Comparison of ENCODE assay signal across 25 cellular contexts in the genomic region with DNA sequence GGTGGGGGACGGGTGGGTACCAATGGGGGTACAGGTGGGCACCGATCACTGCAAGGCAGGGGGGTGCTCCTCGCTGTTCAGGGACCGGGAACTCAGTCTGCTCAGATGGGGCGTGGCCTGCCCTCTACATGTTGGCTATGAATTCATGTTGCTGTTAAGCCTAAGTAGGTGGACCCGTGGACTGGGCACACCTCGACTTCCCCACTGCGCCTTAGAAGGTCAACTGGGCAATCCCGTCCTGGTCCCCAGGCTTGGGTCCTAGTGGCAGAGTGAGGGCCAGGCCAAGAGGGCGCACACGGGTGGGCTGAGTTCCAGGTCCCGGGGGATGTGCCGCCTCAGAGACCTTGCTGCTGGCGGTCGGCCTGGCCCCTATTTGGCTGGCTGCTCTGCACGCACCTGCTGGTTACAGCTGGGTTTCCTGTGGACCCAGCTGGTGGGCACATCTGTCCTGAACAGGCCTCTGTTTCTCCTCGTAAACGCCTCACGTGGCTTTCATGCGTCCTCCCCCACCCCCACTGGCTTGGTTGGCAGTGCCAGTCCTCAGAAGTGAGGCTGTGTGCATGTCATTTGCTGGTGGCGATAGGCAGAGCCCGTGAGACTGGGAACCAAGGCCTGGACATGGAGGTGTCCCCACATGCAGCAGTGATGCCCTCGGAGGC. TPM values are rescaled to one million over a fixed set of nuclear protein-coding genes. Genes with fewer than 3 reads are reported as not detected.
DNase-seq lines count a peak whose midpoint lies in the region; ATAC-seq, FAIRE-seq and TF ChIP-seq lines count a peak whose summit lies in the region.
"Had no signal": no experiment of that assay in that cellular context is flagged by ENCODE, and none has a peak within 500 bp of the region (broad histone marks: within the 10 kb centered on the region; RNA-seq: fewer than 3 reads in every experiment).

No MANE protein-coding gene starts in this region.

- no peaks in the 10 kb centered on the region for H3K27me3 ChIP-seq in right cardiac atrium (ENCODE audit: control insufficient read depth, insufficient read depth)
- H3K27me3 ChIP-seq in heart right ventricle, result no peaks in the 10 kb centered on the region
- no peaks in the 10 kb centered on the region for H3K27me3 ChIP-seq in H7 (ENCODE audit: control insufficient read depth, insufficient read depth, low read length)
- H3K27me3 ChIP-seq in GM12878 (replicated peaks in 1 of 2; ENCODE audit: control insufficient read depth in 2 of 2, insufficient read depth in 2 of 2, low read length in 1 of 2), result no peaks in the 10 kb centered on the region
- no peaks in the 10 kb centered on the region for H3K27me3 ChIP-seq in ovary
- H3K27me3 ChIP-seq in tibial artery, result no peaks in the 10 kb centered on the region
- H3K27me3 ChIP-seq: MG63 had no signal

- no peaks in the 10 kb centered on the region for H3K4me1 ChIP-seq in right cardiac atrium (ENCODE audit: control insufficient read depth, insufficient read depth, low read length)
- H3K4me1 ChIP-seq in heart right ventricle, result no peaks in the 10 kb centered on the region
- no peaks in the 10 kb centered on the region for H3K4me1 ChIP-seq in GM12878 (ENCODE audit: control insufficient read depth, insufficient read depth, low read length)
- no peaks in the 10 kb centered on the region for H3K4me1 ChIP-seq in ovary (ENCODE audit: insufficient read depth)
- no peaks in the 10 kb centered on the region for H3K4me1 ChIP-seq in tibial artery

- no TSS peak for BruUV-seq in GM12878 (replicated peaks; lab: Mats Ljungman, UMichigan)

- H3K27ac ChIP-seq in right cardiac atrium (ENCODE audit: low read length) (no peak overlapping the region), heart right ventricle (no peak overlapping the region), GM12878 (ENCODE audit: control insufficient read depth, insufficient read depth) (no peak overlapping the region), ovary (no peak overlapping the region), tibial artery (no peak overlapping the region)
- H3K27ac ChIP-seq: GM23248 had no signal

- H3K4me2 ChIP-seq in GM12878 (ENCODE audit: control insufficient read depth, insufficient read depth), result no peak overlapping the region

- POLR2A ChIA-PET in GM12878 (lab: Charles Lee), result no interaction called here

- H3K9ac ChIP-seq in GM12878 (ENCODE audit: control insufficient read depth, insufficient read depth, low read length), result no peak overlapping the region
- H3K9ac ChIP-seq: GM23248 had no signal

- H3K4me3 ChIP-seq in right cardiac atrium (ENCODE audit: low read length) (no peak overlapping the region), heart right ventricle (no peak overlapping the region), H7 (ENCODE audit: insufficient read depth, low read depth, low read length) (no peak overlapping the region), GM12878 (no peak overlapping the region), ovary (no peak overlapping the region), tibial artery (no peak overlapping the region)
- H3K4me3 ChIP-seq: GM23248, MG63 had no signal

- in situ Hi-C loops in GM12878 (cut with MboI), result no loop called here

- WGBS in right cardiac atrium, result 95% methylated on average over 23 of the region's 23 CpGs
- 97 to 98% methylated on average over 23 of the region's 23 CpGs for WGBS in heart right ventricle, 2 donors
- WGBS in GM12878 (ENCODE audit: insufficient coverage, insufficient replicate concordance, low lambda C conversion rate, missing lambda C conversion rate), result 82% methylated on average over 21 of the region's 23 CpGs
- 89 to 94% (median 90%) methylated on average over 22 to 23 of the region's 23 CpGs for WGBS in ovary, 3 donors

- intact Hi-C loops in right cardiac atrium (cut with DNase I), result no loop called here
- intact Hi-C loops in heart right ventricle (cut with DNase I), result no loop called here
- intact Hi-C loops in GM12878 (cut with micrococcal nuclease; ENCODE audit: unreplicated experiment), result no loop called here
- intact Hi-C loops in ovary (cut with DNase I), result no loop called here
- intact Hi-C loops in tibial artery (cut with DNase I; ENCODE audit: low total_unique reads), result no loop called here

- SMC1A ChIA-PET in GM12878 (lab: Charles Lee; ENCODE audit: uncharacterized antibody, unreplicated experiment), result no interaction called here

- TF ChIP-seq EP300 in GM12878 (IDR thresholded peaks at IDR 0.05; ENCODE audit: borderline replicate concordance in 1 of 2, control insufficient read depth in 1 of 2, low read depth in 2 of 2, low read length in 2 of 2) (no peak), ovary (IDR thresholded peaks at IDR 0.05) (no peak)

- no peak for TF ChIP-seq RAD21 in GM12878 (IDR thresholded peaks at IDR 0.05; ENCODE audit: insufficient read depth, low read depth, low read length)

- DNase-seq in right cardiac atrium, result peak in 2 of 3 donors; percentile 24 to 49
- DNase-seq in heart right ventricle, result no peak
- DNase-seq in H7, result peak; percentile 50
- DNase-seq in GM12878 (ENCODE audit: low read depth, low spot score), result no peak
- no peak for DNase-seq in ovary
- no peak for DNase-seq in tibial artery
- no peak for DNase-seq in NCI-H2227 treated with DMSO at 0.1 percent for 48 hours (lab: John Stamatoyannopoulos, UW)
- DNase-seq: AML-193; CD8-positive, alpha-beta memory T cell; DND-41; GM23248; H9; HFFc6; KG1; MG63; NCI-H1417; NCI-H1694 treated with DMSO at 0.1 percent for 48 hours; NCI-H2081 treated with DMSO at 0.1 percent for 48 hours; NCI-H2171; NCI-H345; NCI-H510A treated with DMSO at 0.1 percent for 48 hours; NK-92 treated with Interleukin-12 subunit alpha and Interleukin-12 subunit beta, amount 100 ng/mL, for 24 hours; PC-3; SHP77 had no signal

- H3K9me3 ChIP-seq in right cardiac atrium (ENCODE audit: control insufficient read depth, low read length) (no peaks in the 10 kb centered on the region), heart right ventricle (no peaks in the 10 kb centered on the region), GM12878 (replicated peaks; ENCODE audit: control insufficient read depth, insufficient read depth, low read length) (no peaks in the 10 kb centered on the region; the same call in 2 of the 3 replicates), ovary (no peaks in the 10 kb centered on the region), tibial artery (no peaks in the 10 kb centered on the region)
- H3K9me3 ChIP-seq: MG63 had no signal

- ATAC-seq in right cardiac atrium, result no peak
- no peak for ATAC-seq in heart right ventricle
- ATAC-seq in GM12878, result no peak
- ATAC-seq: PC-3 had no signal

- 0 out of 2 replicates have a peak, but pooled peaks have one; percentile 25 for TF ChIP-seq POLR2A in GM12878 (IDR thresholded peaks at IDR 0.05; ENCODE audit: low read depth, low read length)
- TF ChIP-seq POLR2A in ovary (IDR thresholded peaks at IDR 0.05), result no peak

- CTCF ChIA-PET in GM12878 (lab: Yijun Ruan, JAX), result no interaction called here

- RAD21 ChIA-PET in GM12878 (lab: Charles Lee; ENCODE audit: unreplicated experiment), result no interaction called here

- TF ChIP-seq CTCF in heart right ventricle (IDR thresholded peaks at IDR 0.05) (no peak), GM12878 (IDR thresholded peaks at IDR 0.05 in 2 of 3, conservative IDR thresholded peaks at IDR 0.05 in 1 of 3; ENCODE audit: control insufficient read depth in 2 of 3, extremely low read depth in 1 of 3, insufficient read depth in 1 of 3, low read depth in 3 of 3, low read length in 3 of 3) (no peak), ovary (IDR thresholded peaks at IDR 0.05) (no peak), tibial artery (IDR thresholded peaks at IDR 0.05) (no peak)

- H3K79me2 ChIP-seq in GM12878 (ENCODE audit: control insufficient read depth, insufficient read depth, low read length), result no peaks in the 10 kb centered on the region

- H4K20me1 ChIP-seq in GM12878 (ENCODE audit: control insufficient read depth, insufficient read depth), result no peaks in the 10 kb centered on the region

- no peak for FAIRE-seq in GM12878 (lab: Jason Lieb, UNC)
- FAIRE-seq: GM18507 had no signal

- H3K36me3 ChIP-seq in heart right ventricle (peaks cover 0 to 82% (median 21%) of the 10 kb centered on the region in 9 donors), H7 (replicated peaks; ENCODE audit: control insufficient read depth, insufficient read depth, low read length) (peaks cover 24% of the 10 kb centered on the region), GM12878 (ENCODE audit: control insufficient read depth in 2 of 2, insufficient read depth in 2 of 2, low read length in 1 of 2) (peaks cover 28 to 57% of the 10 kb centered on the region in 2 experiments), ovary (no peaks in the 10 kb centered on the region), tibial artery (peaks cover 4 to 98% (median 68%) of the 10 kb centered on the region in 3 donors)

- H2AFZ ChIP-seq in GM12878 (ENCODE audit: control insufficient read depth, low read depth, low read length), result no peak overlapping the region
- H2AFZ ChIP-seq: GM23248 had no signal

RNA-seq across cellular contexts. Expression of a gene that starts 13.5 kb away (rescaled TPM):
- 1 to 10 TPM; 4.7 to 6.7 (median 6.3) TPM for total RNA-seq in right cardiac atrium
- 4.7 TPM for polyA plus RNA-seq in right cardiac atrium
- total RNA-seq in heart right ventricle, result 1 to 10 TPM; 3.1 to 5.6 (median 4.7) TPM
- 1 to 10 TPM in 1 of 2 donors, under 1 TPM in 1; 0.94 to 6.7 TPM for polyA plus RNA-seq in heart right ventricle
- 5.3 and 6.8 TPM in 2 replicates for total RNA-seq in H7 (2014; rRNA removed; shearing (Covaris generic))
- total RNA-seq in GM12878 (2013; cell fraction: nucleolus; rRNA removed), result 7.0 and 7.1 TPM in 2 replicates
- 1.7 and 2.1 TPM in 2 replicates for total RNA-seq in GM12878 (2014; rRNA removed)
- total RNA-seq in GM12878 (2014; rRNA removed; fragmentation: Illumina TruSeq; extraction: Trizol), result 1.5 and 1.8 TPM in 2 replicates
- total RNA-seq in GM12878 (2021), result 1.7 TPM in 2 replicates
- 0.98 TPM for polyA plus RNA-seq in GM12878 (2011; ENCODE audit: low read depth)
- polyA plus RNA-seq in GM12878 (2011; rRNA removed), result 1.3 and 1.7 TPM in 2 replicates
- polyA plus RNA-seq in GM12878 (2011; cell fraction: cytosol; rRNA removed), result 1.1 and 1.2 TPM in 2 replicates
- 1.1 TPM in 2 replicates for polyA plus RNA-seq in GM12878 (2011; cell fraction: nucleus; rRNA removed)
- polyA plus RNA-seq in GM12878 (2012), result 1.1 and 1.4 TPM in 2 replicates
- 1.2 and 1.4 TPM in 2 replicates for polyA plus RNA-seq in GM12878 (2014; fragmentation: Illumina TruSeq; extraction: Trizol)
- under 1 TPM; 0.19 to 0.38 TPM for polyA plus RNA-seq in GM12878 (2014; fragmentation: Nextera tagmentation; extraction: Ambion mirVana)
- polyA plus RNA-seq in GM12878 (2014; rRNA removed), result 0.96 and 1.3 TPM in 2 replicates
- 1 to 10 TPM; 1.2 to 1.4 TPM for polyA plus RNA-seq in GM12878 (2016; fragmentation: Nextera tagmentation; extraction: Ambion mirVana)
- 1.3 and 1.6 TPM in 2 replicates for polyA minus RNA-seq in GM12878 (2011; rRNA and poly(A)+ RNA removed)
- polyA minus RNA-seq in GM12878 (2011; cell fraction: cytosol; rRNA and poly(A)+ RNA removed), result 0.94 and 1.6 TPM in 2 replicates
- 0.48 and 0.77 TPM in 2 replicates for polyA minus RNA-seq in GM12878 (2011; cell fraction: nucleus; rRNA and poly(A)+ RNA removed)
- total RNA-seq in ovary, result 10 to 100 TPM in 1 of 7 donors, 1 to 10 TPM in 6; 4.9 to 10.5 (median 7.6) TPM
- polyA plus RNA-seq in ovary, result 1 to 10 TPM; 5.7 to 6.9 TPM

RNA-seq across cellular contexts. Expression of a gene that starts 20.8 kb away (rescaled TPM):
- 10 to 100 TPM; 41.4 to 69.4 (median 54.1) TPM for total RNA-seq in right cardiac atrium
- 64.0 TPM for polyA plus RNA-seq in right cardiac atrium
- 10 to 100 TPM; 37.5 to 72.5 (median 41.2) TPM for total RNA-seq in heart right ventricle
- polyA plus RNA-seq in heart right ventricle, result 10 to 100 TPM; 84.1 to 85.3 TPM
- 206 and 287 TPM in 2 replicates for total RNA-seq in H7 (2014; rRNA removed; shearing (Covaris generic))
- 230 and 309 TPM in 2 replicates for total RNA-seq in GM12878 (2013; cell fraction: nucleolus; rRNA removed)
- 260 and 270 TPM in 2 replicates for total RNA-seq in GM12878 (2014; rRNA removed)
- 75.9 and 77.5 TPM in 2 replicates for total RNA-seq in GM12878 (2014; rRNA removed; fragmentation: Illumina TruSeq; extraction: Trizol)
- total RNA-seq in GM12878 (2021), result 217 and 220 TPM in 2 replicates
- polyA plus RNA-seq in GM12878 (2011; ENCODE audit: low read depth), result 25.4 TPM
- 72.8 and 137 TPM in 2 replicates for polyA plus RNA-seq in GM12878 (2011; rRNA removed)
- 144 and 196 TPM in 2 replicates for polyA plus RNA-seq in GM12878 (2011; cell fraction: cytosol; rRNA removed)
- polyA plus RNA-seq in GM12878 (2011; cell fraction: nucleus; rRNA removed), result 439 and 527 TPM in 2 replicates
- 116 and 134 TPM in 2 replicates for polyA plus RNA-seq in GM12878 (2012)
- 36.0 and 76.8 TPM in 2 replicates for polyA plus RNA-seq in GM12878 (2014; fragmentation: Illumina TruSeq; extraction: Trizol)
- 1 to 10 TPM; 1.9 to 3.8 TPM for polyA plus RNA-seq in GM12878 (2014; fragmentation: Nextera tagmentation; extraction: Ambion mirVana)
- polyA plus RNA-seq in GM12878 (2014; rRNA removed), result 200 and 240 TPM in 2 replicates
- 100 to 1,000 TPM; 220 to 241 TPM for polyA plus RNA-seq in GM12878 (2016; fragmentation: Nextera tagmentation; extraction: Ambion mirVana)
- 97.9 and 180 TPM in 2 replicates for polyA minus RNA-seq in GM12878 (2011; rRNA and poly(A)+ RNA removed)
- 59.6 and 71.5 TPM in 2 replicates for polyA minus RNA-seq in GM12878 (2011; cell fraction: cytosol; rRNA and poly(A)+ RNA removed)
- 43.6 and 46.6 TPM in 2 replicates for polyA minus RNA-seq in GM12878 (2011; cell fraction: nucleus; rRNA and poly(A)+ RNA removed)
- 10 to 100 TPM; 26.2 to 54.7 (median 39.5) TPM for total RNA-seq in ovary
- 10 to 100 TPM; 11.3 to 44.3 TPM for polyA plus RNA-seq in ovary

RNA-seq across cellular contexts. Expression of a gene that starts 23.0 kb away (rescaled TPM):
- total RNA-seq in right cardiac atrium (10 to 100 TPM; 53.6 to 84.2 (median 64.6) TPM), heart right ventricle (10 to 100 TPM; 52.6 to 84.9 (median 64.6) TPM), GM12878 (2014; rRNA removed) (51.2 and 59.2 TPM in 2 replicates), GM12878 (2014; rRNA removed; fragmentation: Illumina TruSeq; extraction: Trizol) (22.9 and 26.2 TPM in 2 replicates), GM12878 (2021) (69.2 and 76.3 TPM in 2 replicates), ovary (10 to 100 TPM; 42.0 to 65.3 (median 53.4) TPM)
- polyA plus RNA-seq in right cardiac atrium (86.5 TPM), heart right ventricle (100 to 1,000 TPM in 1 of 2 donors, 10 to 100 TPM in 1; 90.2 to 102 TPM), GM12878 (2011; rRNA removed) (19.9 and 32.9 TPM in 2 replicates), GM12878 (2014; fragmentation: Illumina TruSeq; extraction: Trizol) (13.2 and 37.1 TPM in 2 replicates), GM12878 (2014; fragmentation: Nextera tagmentation; extraction: Ambion mirVana) (1 to 10 TPM; 2.0 to 3.1 TPM), GM12878 (2014; rRNA removed) (64.2 and 78.7 TPM in 2 replicates), GM12878 (2016; fragmentation: Nextera tagmentation; extraction: Ambion mirVana) (100 to 1,000 TPM; 102 TPM), ovary (10 to 100 TPM; 27.0 to 65.5 TPM)
- total RNA-seq in H7 (2014; rRNA removed; shearing (Covaris generic)), result 97.4 and 103 TPM in 2 replicates
- 27.0 and 30.4 TPM in 2 replicates for total RNA-seq in GM12878 (2013; cell fraction: nucleolus; rRNA removed)
- polyA plus RNA-seq in GM12878 (2011; ENCODE audit: low read depth), result 22.0 TPM
- 70.3 and 75.7 TPM in 2 replicates for polyA plus RNA-seq in GM12878 (2011; cell fraction: cytosol; rRNA removed)
- polyA plus RNA-seq in GM12878 (2011; cell fraction: nucleus; rRNA removed), result 59.1 and 86.4 TPM in 2 replicates
- polyA plus RNA-seq in GM12878 (2012), result 46.1 and 46.5 TPM in 2 replicates
- 12.0 and 30.2 TPM in 2 replicates for polyA minus RNA-seq in GM12878 (2011; rRNA and poly(A)+ RNA removed)
- polyA minus RNA-seq in GM12878 (2011; cell fraction: cytosol; rRNA and poly(A)+ RNA removed), result 15.9 and 16.7 TPM in 2 replicates
- polyA minus RNA-seq in GM12878 (2011; cell fraction: nucleus; rRNA and poly(A)+ RNA removed), result 9.7 and 20.9 TPM in 2 replicates

RNA-seq across cellular contexts. Expression of a gene that starts 35.2 kb away (rescaled TPM):
- 10 to 100 TPM in 2 of 4 donors, 1 to 10 TPM in 2; 8.8 to 15.7 (median 9.6) TPM for total RNA-seq in right cardiac atrium
- 3.4 TPM for polyA plus RNA-seq in right cardiac atrium
- total RNA-seq in heart right ventricle, result 10 to 100 TPM in 2 of 10 donors, 1 to 10 TPM in 8; 4.9 to 11.3 (median 8.5) TPM
- polyA plus RNA-seq in heart right ventricle, result 1 to 10 TPM; 2.6 to 2.9 TPM
- 1.9 and 2.0 TPM in 2 replicates for total RNA-seq in H7 (2014; rRNA removed; shearing (Covaris generic))
- total RNA-seq in GM12878 (2013; cell fraction: nucleolus; rRNA removed), result 5.0 and 5.1 TPM in 2 replicates
- total RNA-seq in GM12878 (2014; rRNA removed), result 0.62 and 0.71 TPM in 2 replicates
- total RNA-seq in GM12878 (2014; rRNA removed; fragmentation: Illumina TruSeq; extraction: Trizol), result 1.6 and 1.7 TPM in 2 replicates
- total RNA-seq in GM12878 (2021), result 0.90 and 1.2 TPM in 2 replicates
- polyA plus RNA-seq in GM12878 (2011; ENCODE audit: low read depth), result 1.2 TPM
- polyA plus RNA-seq in GM12878 (2011; rRNA removed), result 1.9 and 2.8 TPM in 2 replicates
- polyA plus RNA-seq in GM12878 (2011; cell fraction: cytosol; rRNA removed), result 0.70 and 0.82 TPM in 2 replicates
- polyA plus RNA-seq in GM12878 (2011; cell fraction: nucleus; rRNA removed), result 1.1 and 1.2 TPM in 2 replicates
- 1.7 and 2.3 TPM in 2 replicates for polyA plus RNA-seq in GM12878 (2012)
- 1.3 and 1.5 TPM in 2 replicates for polyA plus RNA-seq in GM12878 (2014; fragmentation: Illumina TruSeq; extraction: Trizol)
- 1 to 10 TPM in 1 of 2 experiments, under 1 TPM in 1; 0.68 to 1.7 TPM for polyA plus RNA-seq in GM12878 (2014; fragmentation: Nextera tagmentation; extraction: Ambion mirVana)
- 0.58 and 1.0 TPM in 2 replicates for polyA plus RNA-seq in GM12878 (2014; rRNA removed)
- polyA plus RNA-seq in GM12878 (2016; fragmentation: Nextera tagmentation; extraction: Ambion mirVana), result 1 to 10 TPM; 1.2 to 1.4 TPM
- polyA minus RNA-seq in GM12878 (2011; rRNA and poly(A)+ RNA removed), result 1.8 and 2.6 TPM in 2 replicates
- polyA minus RNA-seq in GM12878 (2011; cell fraction: cytosol; rRNA and poly(A)+ RNA removed), result 0.80 and 0.83 TPM in 2 replicates
- polyA minus RNA-seq in GM12878 (2011; cell fraction: nucleus; rRNA and poly(A)+ RNA removed), result 0.60 and 0.86 TPM in 2 replicates
- 10 to 100 TPM in 6 of 7 donors, 1 to 10 TPM in 1; 4.5 to 18.0 (median 14.8) TPM for total RNA-seq in ovary
- polyA plus RNA-seq in ovary, result 1 to 10 TPM; 5.7 to 6.7 TPM

Comparison
In these comparisons a context has a peak if more than half of its experiments do, and no peak if none do; other contexts are left out.
1. DNase-seq: peak in right cardiac atrium (2 of 3) and H7 (single experiment); none in heart right ventricle (0 of 2), GM12878 (single experiment), ovary (0 of 5), tibial artery (0 of 2) and NCI-H2227 treated with DMSO at 0.1 percent for 48 hours (single experiment).